Comparison of ENCODE assay signal across 1 cellular context in genomic region chr5:166529200-166529599, GRCh38.
TF ChIP-seq lines count a peak whose summit lies in the region.

No MANE protein-coding gene starts in this region.

TF ChIP-seq in GM23338, 12 proteins besides CTCF, POLR2A, EP300 and RAD21:
- TF ChIP-seq, protein P1, sequence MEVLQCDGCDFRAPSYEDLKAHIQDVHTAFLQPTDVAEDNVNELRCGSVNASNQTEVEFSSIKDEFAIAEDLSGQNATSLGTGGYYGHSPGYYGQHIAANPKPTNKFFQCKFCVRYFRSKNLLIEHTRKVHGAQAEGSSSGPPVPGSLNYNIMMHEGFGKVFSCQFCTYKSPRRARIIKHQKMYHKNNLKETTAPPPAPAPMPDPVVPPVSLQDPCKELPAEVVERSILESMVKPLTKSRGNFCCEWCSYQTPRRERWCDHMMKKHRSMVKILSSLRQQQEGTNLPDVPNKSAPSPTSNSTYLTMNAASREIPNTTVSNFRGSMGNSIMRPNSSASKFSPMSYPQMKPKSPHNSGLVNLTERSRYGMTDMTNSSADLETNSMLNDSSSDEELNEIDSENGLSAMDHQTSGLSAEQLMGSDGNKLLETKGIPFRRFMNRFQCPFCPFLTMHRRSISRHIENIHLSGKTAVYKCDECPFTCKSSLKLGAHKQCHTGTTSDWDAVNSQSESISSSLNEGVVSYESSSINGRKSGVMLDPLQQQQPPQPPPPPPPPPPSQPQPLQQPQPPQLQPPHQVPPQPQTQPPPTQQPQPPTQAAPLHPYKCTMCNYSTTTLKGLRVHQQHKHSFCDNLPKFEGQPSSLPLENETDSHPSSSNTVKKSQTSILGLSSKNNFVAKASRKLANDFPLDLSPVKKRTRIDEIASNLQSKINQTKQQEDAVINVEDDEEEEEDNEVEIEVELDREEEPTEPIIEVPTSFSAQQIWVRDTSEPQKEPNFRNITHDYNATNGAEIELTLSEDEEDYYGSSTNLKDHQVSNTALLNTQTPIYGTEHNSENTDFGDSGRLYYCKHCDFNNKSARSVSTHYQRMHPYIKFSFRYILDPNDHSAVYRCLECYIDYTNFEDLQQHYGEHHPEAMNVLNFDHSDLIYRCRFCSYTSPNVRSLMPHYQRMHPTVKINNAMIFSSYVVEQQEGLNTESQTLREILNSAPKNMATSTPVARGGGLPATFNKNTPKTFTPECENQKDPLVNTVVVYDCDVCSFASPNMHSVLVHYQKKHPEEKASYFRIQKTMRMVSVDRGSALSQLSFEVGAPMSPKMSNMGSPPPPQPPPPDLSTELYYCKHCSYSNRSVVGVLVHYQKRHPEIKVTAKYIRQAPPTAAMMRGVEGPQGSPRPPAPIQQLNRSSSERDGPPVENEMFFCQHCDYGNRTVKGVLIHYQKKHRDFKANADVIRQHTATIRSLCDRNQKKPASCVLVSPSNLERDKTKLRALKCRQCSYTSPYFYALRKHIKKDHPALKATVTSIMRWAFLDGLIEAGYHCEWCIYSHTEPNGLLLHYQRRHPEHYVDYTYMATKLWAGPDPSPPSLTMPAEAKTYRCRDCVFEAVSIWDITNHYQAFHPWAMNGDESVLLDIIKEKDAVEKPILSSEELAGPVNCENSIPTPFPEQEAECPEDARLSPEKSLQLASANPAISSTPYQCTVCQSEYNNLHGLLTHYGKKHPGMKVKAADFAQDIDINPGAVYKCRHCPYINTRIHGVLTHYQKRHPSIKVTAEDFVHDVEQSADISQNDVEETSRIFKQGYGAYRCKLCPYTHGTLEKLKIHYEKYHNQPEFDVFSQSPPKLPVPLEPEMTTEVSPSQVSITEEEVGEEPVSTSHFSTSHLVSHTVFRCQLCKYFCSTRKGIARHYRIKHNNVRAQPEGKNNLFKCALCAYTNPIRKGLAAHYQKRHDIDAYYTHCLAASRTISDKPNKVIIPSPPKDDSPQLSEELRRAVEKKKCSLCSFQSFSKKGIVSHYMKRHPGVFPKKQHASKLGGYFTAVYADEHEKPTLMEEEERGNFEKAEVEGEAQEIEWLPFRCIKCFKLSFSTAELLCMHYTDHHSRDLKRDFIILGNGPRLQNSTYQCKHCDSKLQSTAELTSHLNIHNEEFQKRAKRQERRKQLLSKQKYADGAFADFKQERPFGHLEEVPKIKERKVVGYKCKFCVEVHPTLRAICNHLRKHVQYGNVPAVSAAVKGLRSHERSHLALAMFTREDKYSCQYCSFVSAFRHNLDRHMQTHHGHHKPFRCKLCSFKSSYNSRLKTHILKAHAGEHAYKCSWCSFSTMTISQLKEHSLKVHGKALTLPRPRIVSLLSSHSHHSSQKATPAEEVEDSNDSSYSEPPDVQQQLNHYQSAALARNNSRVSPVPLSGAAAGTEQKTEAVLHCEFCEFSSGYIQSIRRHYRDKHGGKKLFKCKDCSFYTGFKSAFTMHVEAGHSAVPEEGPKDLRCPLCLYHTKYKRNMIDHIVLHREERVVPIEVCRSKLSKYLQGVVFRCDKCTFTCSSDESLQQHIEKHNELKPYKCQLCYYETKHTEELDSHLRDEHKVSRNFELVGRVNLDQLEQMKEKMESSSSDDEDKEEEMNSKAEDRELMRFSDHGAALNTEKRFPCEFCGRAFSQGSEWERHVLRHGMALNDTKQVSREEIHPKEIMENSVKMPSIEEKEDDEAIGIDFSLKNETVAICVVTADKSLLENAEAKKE (CRISPR knock-in tag; IDR thresholded peaks at IDR 0.05), result no peak
- TF ChIP-seq, protein P2, sequence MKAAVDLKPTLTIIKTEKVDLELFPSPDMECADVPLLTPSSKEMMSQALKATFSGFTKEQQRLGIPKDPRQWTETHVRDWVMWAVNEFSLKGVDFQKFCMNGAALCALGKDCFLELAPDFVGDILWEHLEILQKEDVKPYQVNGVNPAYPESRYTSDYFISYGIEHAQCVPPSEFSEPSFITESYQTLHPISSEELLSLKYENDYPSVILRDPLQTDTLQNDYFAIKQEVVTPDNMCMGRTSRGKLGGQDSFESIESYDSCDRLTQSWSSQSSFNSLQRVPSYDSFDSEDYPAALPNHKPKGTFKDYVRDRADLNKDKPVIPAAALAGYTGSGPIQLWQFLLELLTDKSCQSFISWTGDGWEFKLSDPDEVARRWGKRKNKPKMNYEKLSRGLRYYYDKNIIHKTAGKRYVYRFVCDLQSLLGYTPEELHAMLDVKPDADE (IDR thresholded peaks at IDR 0.05), result no peak
- no peak for TF ChIP-seq ZNF114 (CRISPR knock-in tag; IDR thresholded peaks at IDR 0.05)
- TF ChIP-seq EZH2phosphoT487 (IDR thresholded peaks at IDR 0.05; ENCODE audit: unreplicated experiment), result no peak
- no peak for TF ChIP-seq STAT1 (IDR thresholded peaks at IDR 0.05; ENCODE audit: unreplicated experiment)
- TF ChIP-seq NANOG (IDR thresholded peaks at IDR 0.05; ENCODE audit: borderline replicate concordance), result no peak
- no peak for TF ChIP-seq JUNB (IDR thresholded peaks at IDR 0.05; ENCODE audit: unreplicated experiment)
- no peak for TF ChIP-seq POLR2AphosphoS5 (IDR thresholded peaks at IDR 0.05; ENCODE audit: low read depth)
- no peak for TF ChIP-seq CREB1 (CRISPR knock-in tag; IDR thresholded peaks at IDR 0.05; ENCODE audit: low read depth)
- TF ChIP-seq, protein P3, sequence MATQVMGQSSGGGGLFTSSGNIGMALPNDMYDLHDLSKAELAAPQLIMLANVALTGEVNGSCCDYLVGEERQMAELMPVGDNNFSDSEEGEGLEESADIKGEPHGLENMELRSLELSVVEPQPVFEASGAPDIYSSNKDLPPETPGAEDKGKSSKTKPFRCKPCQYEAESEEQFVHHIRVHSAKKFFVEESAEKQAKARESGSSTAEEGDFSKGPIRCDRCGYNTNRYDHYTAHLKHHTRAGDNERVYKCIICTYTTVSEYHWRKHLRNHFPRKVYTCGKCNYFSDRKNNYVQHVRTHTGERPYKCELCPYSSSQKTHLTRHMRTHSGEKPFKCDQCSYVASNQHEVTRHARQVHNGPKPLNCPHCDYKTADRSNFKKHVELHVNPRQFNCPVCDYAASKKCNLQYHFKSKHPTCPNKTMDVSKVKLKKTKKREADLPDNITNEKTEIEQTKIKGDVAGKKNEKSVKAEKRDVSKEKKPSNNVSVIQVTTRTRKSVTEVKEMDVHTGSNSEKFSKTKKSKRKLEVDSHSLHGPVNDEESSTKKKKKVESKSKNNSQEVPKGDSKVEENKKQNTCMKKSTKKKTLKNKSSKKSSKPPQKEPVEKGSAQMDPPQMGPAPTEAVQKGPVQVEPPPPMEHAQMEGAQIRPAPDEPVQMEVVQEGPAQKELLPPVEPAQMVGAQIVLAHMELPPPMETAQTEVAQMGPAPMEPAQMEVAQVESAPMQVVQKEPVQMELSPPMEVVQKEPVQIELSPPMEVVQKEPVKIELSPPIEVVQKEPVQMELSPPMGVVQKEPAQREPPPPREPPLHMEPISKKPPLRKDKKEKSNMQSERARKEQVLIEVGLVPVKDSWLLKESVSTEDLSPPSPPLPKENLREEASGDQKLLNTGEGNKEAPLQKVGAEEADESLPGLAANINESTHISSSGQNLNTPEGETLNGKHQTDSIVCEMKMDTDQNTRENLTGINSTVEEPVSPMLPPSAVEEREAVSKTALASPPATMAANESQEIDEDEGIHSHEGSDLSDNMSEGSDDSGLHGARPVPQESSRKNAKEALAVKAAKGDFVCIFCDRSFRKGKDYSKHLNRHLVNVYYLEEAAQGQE (IDR thresholded peaks at IDR 0.05; ENCODE audit: unreplicated experiment), result no peak
- TF ChIP-seq EZH2 (IDR thresholded peaks at IDR 0.05; ENCODE audit: low read depth, unreplicated experiment), result no peak
- no peak for TF ChIP-seq ZNF331 (CRISPR knock-in tag; IDR thresholded peaks at IDR 0.05; ENCODE audit: low read depth)
